Comparison of ENCODE assay signal across 1 cellular context in the genomic region with DNA sequence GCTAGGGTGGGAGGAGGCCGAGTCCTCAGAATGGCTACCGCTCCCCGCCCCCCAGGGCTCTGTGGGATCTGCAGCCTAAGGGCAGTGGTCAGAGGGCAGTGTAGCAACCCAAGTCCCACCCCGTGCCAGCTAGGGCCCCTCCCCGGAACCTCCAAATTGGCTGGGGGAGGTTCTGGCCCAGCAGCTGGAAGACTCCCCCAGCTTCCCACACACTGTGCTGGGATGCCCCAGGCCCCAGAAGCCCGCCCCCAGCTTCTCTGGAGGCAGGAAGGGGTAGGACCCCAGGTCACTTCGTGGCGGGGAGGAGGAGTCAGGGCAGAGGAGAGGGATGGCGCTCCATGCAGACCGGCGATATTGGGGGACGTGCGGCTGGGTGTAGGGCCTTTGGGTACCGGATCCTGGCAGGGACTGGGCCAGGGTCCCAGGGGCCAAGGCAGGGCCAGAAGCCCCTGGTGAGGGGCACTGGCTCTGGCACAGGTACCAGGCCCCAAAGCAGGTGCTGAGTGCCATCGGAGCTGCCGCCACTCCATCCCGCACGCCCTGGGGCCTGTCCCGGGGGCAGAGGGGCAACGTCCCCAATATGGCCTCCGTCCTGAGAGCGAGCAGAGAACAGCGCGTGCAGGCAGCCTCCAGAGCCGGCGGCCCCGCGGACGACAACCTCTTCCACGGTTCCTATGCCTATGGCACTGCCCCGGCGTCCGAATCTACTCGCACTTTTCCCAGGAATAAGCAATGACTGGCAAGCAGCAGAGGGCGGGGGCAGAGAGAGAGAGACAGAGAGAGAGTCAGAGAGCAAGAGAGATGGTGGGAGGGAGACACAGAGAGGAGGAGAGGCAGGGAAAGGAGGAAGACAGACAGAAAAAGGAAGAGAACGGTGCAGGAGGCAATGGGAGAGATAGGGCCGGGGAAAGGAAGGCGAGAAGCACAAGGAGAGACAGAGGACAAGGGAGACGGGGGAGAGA.
TF ChIP-seq lines count a peak whose summit lies in the region.

No MANE protein-coding gene starts in this region.

TF ChIP-seq in K562, 482 proteins besides CTCF, POLR2A, EP300 and RAD21 (continued from another document):
- TF ChIP-seq OTX1 (CRISPR knock-in tag; IDR thresholded peaks at IDR 0.05): 0 out of 2 replicates have a peak, but pooled peaks have one; percentile 48
